In genomic region chr20:54714817-54715216, GRCh38 we compare ENCODE assay signal across 30 cellular contexts.
A peak's percentile ranks its signal among the peaks of the same experiment; 100 is the strongest.
DNase-seq lines count a peak whose midpoint lies in the region; ATAC-seq, FAIRE-seq and TF ChIP-seq lines count a peak whose summit lies in the region.
"Had no signal": no experiment of that assay in that cellular context is flagged by ENCODE, and none has a peak within 500 bp of the region (broad histone marks: within the 10 kb centered on the region; RNA-seq: fewer than 3 reads in every experiment).

No MANE protein-coding gene starts in this region.

- DNase-seq in body of pancreas = no peak
- DNase-seq in H1 (ENCODE audit: low read depth in 1 of 2, low spot score in 2 of 2) = no peak
- DNase-seq in midbrain (lab: John Stamatoyannopoulos, UW) = no peak
- DNase-seq: 8988T; ACHN; AML-193; BE2C; C1 segment of cervical spinal cord; Caco-2; Calu3; CD4-positive, alpha-beta memory T cell; CD4-positive, alpha-beta T cell; CD4-positive, CD25-positive, alpha-beta regulatory T cell; CD8-positive, alpha-beta memory T cell; CD8-positive, alpha-beta T cell; COR-L47; DMS 273 treated with DMSO at 0.1 percent for 48 hours; DMS153; DMS53; DMS79; DMS79 treated with DMSO at 0.1 percent for 48 hours; DND-41; EL had no signal

- no peak overlapping the region for H2BK12ac ChIP-seq in H1 (ENCODE audit: low read depth, low read length)

- no peak overlapping the region for H2BK120ac ChIP-seq in H1 (replicated peaks; ENCODE audit: low read depth, low read length)

- no peaks in the 10 kb centered on the region for H3K27me3 ChIP-seq in body of pancreas
- no peaks in the 10 kb centered on the region for H3K27me3 ChIP-seq in H1 (replicated peaks in 1 of 4; ENCODE audit: control insufficient read depth in 3 of 4, extremely low read depth in 1 of 4, insufficient read depth in 3 of 4, low read length in 3 of 4)
- H3K27me3 ChIP-seq: BE2C; BLaER1; BLaER1 treated with 17β-estradiol and CSF1 and Interleukin-3, amounts not matched to agents 10 nM and 100 nM had no signal

- ATAC-seq in body of pancreas (no peak), GM19467 (IDR thresholded peaks at IDR 0.05; ENCODE audit: unreplicated experiment) (no peak)
- ATAC-seq: A549; CD8-positive, alpha-beta T cell had no signal

- no peak overlapping the region for H2BK5ac ChIP-seq in H1 (ENCODE audit: low read depth, low read length)

- no peak for TF ChIP-seq POLR2A in body of pancreas (IDR thresholded peaks at IDR 0.05)
- TF ChIP-seq POLR2A in H1 (IDR thresholded peaks at IDR 0.05; ENCODE audit: control extremely low read depth in 1 of 2, low read depth in 2 of 2, low read length in 2 of 2) = no peak

- TF ChIP-seq RAD21 in H1 (IDR thresholded peaks at IDR 0.05 in 1 of 2, conservative IDR thresholded peaks at IDR 0.05 in 1 of 2; ENCODE audit: low read depth in 2 of 2, low read length in 2 of 2) = no peak

- H3K23ac ChIP-seq in H1 (ENCODE audit: insufficient read length) = no peak overlapping the region

- H2BK15ac ChIP-seq in H1 (ENCODE audit: low read length) = no peak overlapping the region

- H4K8ac ChIP-seq in H1 (ENCODE audit: extremely low read depth, insufficient read depth, low read length) = no peak overlapping the region

- intact Hi-C loops in body of pancreas (cut with DNase I) = no loop called here

- H4K5ac ChIP-seq in H1 (ENCODE audit: insufficient read length, low read depth, low read length) = no peak overlapping the region

- FAIRE-seq in H1 (lab: Jason Lieb, UNC) = no peak
- FAIRE-seq: A549, D721Med had no signal

- H3K4me2 ChIP-seq in H1 (ENCODE audit: insufficient read depth in 1 of 2, low read depth in 2 of 2, low read length in 2 of 2) = no peak overlapping the region
- H3K4me2 ChIP-seq: A549; BLaER1; BLaER1 treated with 17β-estradiol and CSF1 and Interleukin-3, amounts not matched to agents 10 nM and 100 nM had no signal

- WGBS in body of pancreas, 2 donors = 24 to 37% methylated on average over 3 of the region's 3 CpGs
- WGBS in H1 (ENCODE audit: extremely low coverage in 1 of 2, insufficient coverage in 1 of 2, insufficient read length in 1 of 2, insufficient replicate concordance in 2 of 2, low coverage in 1 of 2, low lambda C conversion rate in 2 of 2, missing lambda C conversion rate in 1 of 2), 2 experiments = 76% methylated on average over 3 of the region's 3 CpGs; no CpG with 5 or more reads in 1 of the 2 experiments

- no peak for TF ChIP-seq EP300 in H1 (IDR thresholded peaks at IDR 0.05; ENCODE audit: borderline replicate concordance in 1 of 2, low read depth in 2 of 2, low read length in 2 of 2)

- no peak overlapping the region for H3K9ac ChIP-seq in H1 (replicated peaks in 1 of 4; ENCODE audit: extremely low read depth in 1 of 4, low read depth in 3 of 4, low read length in 3 of 4)
- H3K9ac ChIP-seq: BLaER1; BLaER1 treated with 17β-estradiol and CSF1 and Interleukin-3, amounts not matched to agents 10 nM and 100 nM had no signal

- H2AK5ac ChIP-seq in H1 (ENCODE audit: low read depth, low read length) = no peak overlapping the region

- H3K36me3 ChIP-seq in body of pancreas (replicated peaks in 1 of 2; ENCODE audit: insufficient read depth in 1 of 2, low read depth in 2 of 2) = no peaks in the 10 kb centered on the region
- no peaks in the 10 kb centered on the region; a peak in 1 of 8 replicates for H3K36me3 ChIP-seq in H1 (ENCODE audit: control insufficient read depth in 2 of 4, insufficient read depth in 4 of 4, low read length in 3 of 4)
- H3K36me3 ChIP-seq: BE2C; BLaER1; BLaER1 treated with 17β-estradiol and CSF1 and Interleukin-3, amounts not matched to agents 10 nM and 100 nM had no signal

- CTCF ChIA-PET in H1 (lab: Charles Lee; ENCODE audit: partially characterized antibody) = no interaction called here

- peaks cover 60% of the 10 kb centered on the region for H3K4me1 ChIP-seq in body of pancreas
- no peaks in the 10 kb centered on the region for H3K4me1 ChIP-seq in H1 (replicated peaks in 1 of 4; ENCODE audit: control insufficient read depth in 3 of 4, insufficient read depth in 4 of 4, low read length in 3 of 4)
- H3K4me1 ChIP-seq: A549; BE2C; BLaER1; BLaER1 treated with 17β-estradiol and CSF1 and Interleukin-3, amounts not matched to agents 10 nM and 100 nM; Caco-2 had no signal

- H3K9me3 ChIP-seq in body of pancreas = no peaks in the 10 kb centered on the region
- no peaks in the 10 kb centered on the region for H3K9me3 ChIP-seq in H1 (ENCODE audit: insufficient read depth in 2 of 2, low read depth in 1 of 2, low read length in 1 of 2)
- H3K9me3 ChIP-seq: A549, BE2C, BLaER1, Caco-2 had no signal

- 0 out of 2 replicates have a peak overlapping the region, but pooled peaks have one; percentile 56 for H2AFZ ChIP-seq in H1 (ENCODE audit: low read length)

- POLR2A ChIA-PET in H1 (lab: Charles Lee; ENCODE audit: partially characterized antibody) = no interaction called here

- TF ChIP-seq CTCF in body of pancreas (IDR thresholded peaks at IDR 0.05) (no peak), H1 (IDR thresholded peaks at IDR 0.05; ENCODE audit: control extremely low read depth in 1 of 3, insufficient read depth in 1 of 3, low read depth in 1 of 3, low read length in 3 of 3) (no peak)

- H3K56ac ChIP-seq in H1 (replicated peaks; ENCODE audit: insufficient read length, low read depth, low read length) = no peak overlapping the region

- H4K91ac ChIP-seq in H1 (replicated peaks; ENCODE audit: insufficient read length, low read length) = no peak overlapping the region

- H3K4me3 ChIP-seq in body of pancreas (no peak overlapping the region), H1 (ENCODE audit: extremely low read depth in 1 of 4, insufficient read depth in 2 of 4, low read depth in 3 of 4, low read length in 4 of 4) (no peak overlapping the region)
- H3K4me3 ChIP-seq: A549; BLaER1; BLaER1 treated with 17β-estradiol and CSF1 and Interleukin-3, amounts not matched to agents 10 nM and 100 nM had no signal

- H3K18ac ChIP-seq in H1 (ENCODE audit: extremely low read depth, low read length) = no peak overlapping the region

- no peaks in the 10 kb centered on the region for H3K23me2 ChIP-seq in H1 (ENCODE audit: low read depth, low read length)

- H3K27ac ChIP-seq in body of pancreas (peak overlapping the region in 3 of 4 donors; percentile 33 to 71 (median 59)), H1 (ENCODE audit: low read depth, low read length) (no peak overlapping the region)
- H3K27ac ChIP-seq: 22Rv1; A549; BLaER1; BLaER1 treated with 17β-estradiol and CSF1 and Interleukin-3, amounts not matched to agents 10 nM and 100 nM; C4-2B had no signal

- H3K79me1 ChIP-seq in H1 (ENCODE audit: low read depth, low read length) = no peaks in the 10 kb centered on the region

- H2BK20ac ChIP-seq in H1 (ENCODE audit: low read length) = no peak overlapping the region

- H3K14ac ChIP-seq in H1 (ENCODE audit: insufficient read length) = no peak overlapping the region

- H4K20me1 ChIP-seq in H1 (replicated peaks in 1 of 2; ENCODE audit: control insufficient read depth in 1 of 2, insufficient read depth in 2 of 2, low read length in 2 of 2) = no peaks in the 10 kb centered on the region
- H4K20me1 ChIP-seq: BLaER1; BLaER1 treated with 17β-estradiol and CSF1 and Interleukin-3, amounts not matched to agents 10 nM and 100 nM had no signal

- no peaks in the 10 kb centered on the region for H3K79me2 ChIP-seq in H1 (ENCODE audit: control insufficient read depth in 1 of 2, insufficient read depth in 2 of 2, low read length in 2 of 2)

- H3K4ac ChIP-seq in H1 (replicated peaks; ENCODE audit: insufficient read length, low read depth, low read length) = no peak overlapping the region

TF ChIP-seq in H1, 55 proteins besides CTCF, POLR2A, EP300 and RAD21:
- no peak for TF ChIP-seq MAX (IDR thresholded peaks at IDR 0.05)
- TF ChIP-seq MAFK (IDR thresholded peaks at IDR 0.05; ENCODE audit: low read depth, low read length) = no peak
- TF ChIP-seq GTF2F1 (IDR thresholded peaks at IDR 0.05; ENCODE audit: borderline replicate concordance, low read depth, low read length) = no peak
- TF ChIP-seq TAF7 (optimal IDR thresholded peaks at IDR 0.05; ENCODE audit: borderline replicate concordance, low read depth, low read length) = no peak
- no peak for TF ChIP-seq EGR1 (IDR thresholded peaks at IDR 0.05; ENCODE audit: borderline replicate concordance, low read depth, low read length)
- no peak for TF ChIP-seq CREB1 (IDR thresholded peaks at IDR 0.05)
- TF ChIP-seq KDM1A (IDR thresholded peaks at IDR 0.05; ENCODE audit: borderline replicate concordance, low read length) = no peak
- no peak for TF ChIP-seq BRCA1 (IDR thresholded peaks at IDR 0.05; ENCODE audit: low read depth, low read length)
- TF ChIP-seq BCL11A (IDR thresholded peaks at IDR 0.05; ENCODE audit: low read depth in 2 of 2, low read length in 2 of 2) = no peak
- TF ChIP-seq CHD2 (IDR thresholded peaks at IDR 0.05; ENCODE audit: low read length) = no peak
